8 cellular contexts compared by ENCODE assay signal in genomic region chr1:200971955-200972711, GRCh38. TPM values are rescaled to one million over a fixed set of nuclear protein-coding genes. Genes with fewer than 3 reads are reported as not detected.
DNase-seq lines count a peak whose midpoint lies in the region; ATAC-seq and TF ChIP-seq lines count a peak whose summit lies in the region.

No MANE protein-coding gene starts in this region.

- H3K27ac Mint-ChIP-seq in activated CD4-positive, alpha-beta T cell treated with anti-CD3 and anti-CD28 coated beads, Interleukin-2, amount 10 ng/mL, durations not matched to agents 7 days and 5 days: no peak overlapping the region

- H3K9me3 Mint-ChIP-seq in activated CD4-positive, alpha-beta T cell treated with anti-CD3 and anti-CD28 coated beads, Interleukin-2, amount 10 ng/mL, durations not matched to agents 7 days and 5 days: no peaks in the 10 kb centered on the region

- no peak overlapping the region for H3K4me3 Mint-ChIP-seq in activated CD4-positive, alpha-beta T cell treated with anti-CD3 and anti-CD28 coated beads, Interleukin-2, amount 10 ng/mL, durations not matched to agents 7 days and 5 days

- peaks cover 38% of the 10 kb centered on the region for H3K36me3 Mint-ChIP-seq in activated CD4-positive, alpha-beta T cell treated with anti-CD3 and anti-CD28 coated beads, Interleukin-2, amount 10 ng/mL, durations not matched to agents 7 days and 5 days (ENCODE audit: low read depth)

- intact Hi-C loops in dorsolateral prefrontal cortex (cut with DNase I): loop anchor here (1.0 to 5.0 kb wide), 5 partner anchors 70 to 350 kb away; partner anchors contain the start of gene KIF14 (in 1 of the 2)

- DNase-seq in SIG-M5 treated with dmso at 0.1 percent for 504 hours (lab: John Stamatoyannopoulos, UW; ENCODE audit: unreplicated experiment): peak; percentile 56
- DNase-seq in SIG-M5 (lab: John Stamatoyannopoulos, UW): no peak
- peak; percentile 26 for DNase-seq in NCI-H2196 treated with DMSO at 0.1 percent for 48 hours (lab: John Stamatoyannopoulos, UW; ENCODE audit: unreplicated experiment)
- peak; percentile 68 for DNase-seq in activated CD4-positive, alpha-beta T cell treated with anti-CD3 and anti-CD28 coated beads, Interleukin-2, amount 10 ng/mL, durations not matched to agents 7 days and 5 days
- peak; percentile 57 to 83 (median 74) for DNase-seq in dorsolateral prefrontal cortex
- DNase-seq in medulla oblongata (ENCODE audit: extremely low spot score): peak; percentile 78
- DNase-seq in stimulated activated CD8-positive, alpha-beta memory T cell treated with anti-CD3 and anti-CD28 coated beads, Interleukin-15, amount 100 ng/mL, for 4 hours (ENCODE audit: low read depth in 2 of 2): peak; percentile 14 to 19

- peak overlapping the region in 27 of 59 donors; percentile 3 to 48 (median 27) for H3K4me3 ChIP-seq in dorsolateral prefrontal cortex

- ATAC-seq in GM18520 (IDR thresholded peaks at IDR 0.05; ENCODE audit: unreplicated experiment): no peak

- H3K27me3 ChIP-seq in dorsolateral prefrontal cortex: no peaks in the 10 kb centered on the region

- no peaks in the 10 kb centered on the region for H3K4me1 Mint-ChIP-seq in activated CD4-positive, alpha-beta T cell treated with anti-CD3 and anti-CD28 coated beads, Interleukin-2, amount 10 ng/mL, durations not matched to agents 7 days and 5 days

- H3K27ac ChIP-seq in dorsolateral prefrontal cortex: peak overlapping the region in 31 of 59 donors; percentile 10 to 79 (median 55)

- POLR2A ChIA-PET in activated CD4-positive, alpha-beta T cell treated with anti-CD3 and anti-CD28 coated beads, Interleukin-2, amount 10 ng/mL, durations not matched to agents 7 days and 5 days (lab: Charles Lee): no interaction called here

- CTCF ChIA-PET in activated CD4-positive, alpha-beta T cell treated with anti-CD3 and anti-CD28 coated beads, Interleukin-2, amount 10 ng/mL, durations not matched to agents 7 days and 5 days (lab: Charles Lee): interaction anchor here (0.6 to 3.9 kb wide), 28 partner anchors 9 to 1029 kb away, joined by 3 to 39 read pairs (median 5); no protein-coding TSS in a partner anchor

- TF ChIP-seq CTCF in dorsolateral prefrontal cortex (IDR thresholded peaks at IDR 0.05 in 54 of 56, conservative IDR thresholded peaks at IDR 0.05 in 2 of 56; ENCODE audit: low read depth in 1 of 56, partially characterized antibody in 56 of 56): peak; percentile 87 to 100 (median 98)

- H3K27me3 Mint-ChIP-seq in activated CD4-positive, alpha-beta T cell treated with anti-CD3 and anti-CD28 coated beads, Interleukin-2, amount 10 ng/mL, durations not matched to agents 7 days and 5 days: no peaks in the 10 kb centered on the region

RNA-seq across cellular contexts. Expression of gene KIF21B, which starts 51.4 kb away (rescaled TPM):
- 100 to 1,000 TPM; 104 to 107 TPM for total RNA-seq in activated CD4-positive, alpha-beta T cell treated with anti-CD3 and anti-CD28 coated beads, Interleukin-2, amount 10 ng/mL, durations not matched to agents 7 days and 5 days
- total RNA-seq in dorsolateral prefrontal cortex: 10 to 100 TPM; 21.8 to 76.7 (median 45.0) TPM
